13 cellular contexts compared by ENCODE assay signal in genomic region chr5:36631575-36632362, GRCh38. TPM values are rescaled to one million over a fixed set of nuclear protein-coding genes. Genes with fewer than 3 reads are reported as not detected.
"Had no signal": no experiment of that assay in that cellular context is flagged by ENCODE, and none has a peak within 500 bp of the region (broad histone marks: within the 10 kb centered on the region; RNA-seq: fewer than 3 reads in every experiment).

No MANE protein-coding gene starts in this region.

- H3K4me1 ChIP-seq: body of pancreas, upper lobe of left lung had no signal

- H3K27me3 ChIP-seq: body of pancreas, upper lobe of left lung had no signal

- H3K36me3 ChIP-seq: upper lobe of left lung had no signal

- H3K9me3 ChIP-seq: body of pancreas, upper lobe of left lung had no signal

- DNase-seq: activated CD4-positive, alpha-beta T cell treated with anti-CD3 and anti-CD28 coated beads, Interleukin-2, amount 10 ng/mL, durations not matched to agents 7 days and 5 days; activated CD8-positive, alpha-beta memory T cell treated with anti-CD3 and anti-CD28 coated beads, Interleukin-2, amount 50 U/mL, for 4 hours; activated gamma-delta T cell; amygdala; body of pancreas; endodermal cell; foreskin fibroblast; kidney; left ventricle myocardium superior; T1000; upper lobe of left lung had no signal

- H3K4me3 ChIP-seq: body of pancreas, upper lobe of left lung had no signal

- H3K27ac ChIP-seq: body of pancreas, upper lobe of left lung had no signal

- ATAC-seq: body of pancreas, left ventricle myocardium superior had no signal

RNA-seq across cellular contexts. Expression of gene SLC1A3, which starts 25.4 kb away (rescaled TPM):
- total RNA-seq: activated CD4-positive, alpha-beta T cell treated with anti-CD3 and anti-CD28 coated beads, Interleukin-2, amount 10 ng/mL, durations not matched to agents 7 days and 5 days; dermis microvascular lymphatic vessel endothelial cell; T-helper 1 cell treated with Interleukin-12 subunit alpha and Interleukin-12 subunit beta and Interleukin-4 antibody, amounts not matched to agents 30 ng/mL and 1 ng/mL, for 36 hours had no signal
